In genomic region chr9:113599647-113600476, GRCh38 we compare ENCODE assay signal across 11 cellular contexts.
DNase-seq lines count a peak whose midpoint lies in the region; ATAC-seq, FAIRE-seq and TF ChIP-seq lines count a peak whose summit lies in the region.
"Had no signal": no experiment of that assay in that cellular context is flagged by ENCODE, and none has a peak within 500 bp of the region (broad histone marks: within the 10 kb centered on the region; RNA-seq: fewer than 3 reads in every experiment).

No MANE protein-coding gene starts in this region.

- H3K4me3 ChIP-seq in bronchial epithelial cell (ENCODE audit: low read depth, low read length) (no peak overlapping the region), kidney (ENCODE audit: low read length in 2 of 2) (no peak overlapping the region), upper lobe of right lung (no peak overlapping the region), stomach (no peak overlapping the region), WERI-Rb-1 (ENCODE audit: low read depth, low read length) (no peak overlapping the region)

- H3K4me1 ChIP-seq in kidney (ENCODE audit: control insufficient read depth in 1 of 2, insufficient read depth in 1 of 2, low read depth in 1 of 2, low read length in 2 of 2), result peaks cover 28 to 55% of the 10 kb centered on the region in 2 donors
- peaks cover 59% of the 10 kb centered on the region for H3K4me1 ChIP-seq in upper lobe of right lung
- peaks cover 27 to 75% (median 48%) of the 10 kb centered on the region in 4 donors for H3K4me1 ChIP-seq in stomach

- no peak for TF ChIP-seq POLR2A in stomach (IDR thresholded peaks at IDR 0.05)

- FAIRE-seq in bronchial epithelial cell (lab: Jason Lieb, UNC) (peak; percentile 36), kidney (lab: Jason Lieb, UNC) (no peak)
- FAIRE-seq: GM12892 had no signal

- no peak for TF ChIP-seq EP300 in stomach (IDR thresholded peaks at IDR 0.05)

- TF ChIP-seq CTCF in bronchial epithelial cell (IDR thresholded peaks at IDR 0.05; ENCODE audit: insufficient read depth, low read length, severe bottlenecking) (no peak), kidney (IDR thresholded peaks at IDR 0.05; ENCODE audit: borderline replicate concordance, extremely low read depth, insufficient read depth) (no peak), upper lobe of right lung (IDR thresholded peaks at IDR 0.05) (no peak), stomach (IDR thresholded peaks at IDR 0.05) (no peak), WERI-Rb-1 (IDR thresholded peaks at IDR 0.05; ENCODE audit: low read depth, low read length) (no peak)

- H3K9ac ChIP-seq in kidney (ENCODE audit: low read length in 2 of 2), result no peak overlapping the region

- no peak for ATAC-seq in upper lobe of right lung

- intact Hi-C loops in kidney (cut with DNase I), result no loop called here
- intact Hi-C loops in upper lobe of right lung (cut with DNase I), result loop anchor here (10.0 kb wide), 1 partner anchor 325 kb away; the partner anchor contains the start of genes CDC26 and PRPF4
- intact Hi-C loops in stomach (cut with DNase I; ENCODE audit: low total_unique reads), result loop anchor here (5.0 kb wide), 1 partner anchor 47 kb away; no protein-coding TSS in a partner anchor

- WGBS in stomach, 5 donors, result 79 to 85% (median 83%) methylated on average over 12 to 14 of the region's 14 CpGs

- H3K27ac ChIP-seq in kidney (ENCODE audit: low read depth in 2 of 2, low read length in 2 of 2) (peak overlapping the region; percentile 3 to 45), upper lobe of right lung (peak overlapping the region; percentile 47), stomach (peak overlapping the region in 2 of 5 donors; percentile 4 to 13), WERI-Rb-1 (no peak overlapping the region)
- H3K27ac ChIP-seq: VCaP had no signal

- peak; percentile 71 for DNase-seq in HT1080 (ENCODE audit: low read depth)
- no peak for DNase-seq in bronchial epithelial cell (ENCODE audit: low read depth)
- DNase-seq in kidney, result peak; percentile 55
- no peak for DNase-seq in upper lobe of right lung
- DNase-seq in NCI-H1436 (lab: John Stamatoyannopoulos, UW), result no peak
- DNase-seq in stomach, result no peak
- DNase-seq in WERI-Rb-1, result no peak
- DNase-seq: GOT3; stimulated activated naive CD4-positive, alpha-beta T cell had no signal

- H3K36me3 ChIP-seq in bronchial epithelial cell (ENCODE audit: control insufficient read depth, insufficient read depth, low read length) (peaks cover 15% of the 10 kb centered on the region), kidney (ENCODE audit: control insufficient read depth in 1 of 2, insufficient read depth in 2 of 2, low read length in 2 of 2) (peaks cover 18 to 31% of the 10 kb centered on the region in 2 donors), upper lobe of right lung (peaks cover 36% of the 10 kb centered on the region), stomach (peaks cover 16 to 40% (median 30%) of the 10 kb centered on the region in 4 donors), WERI-Rb-1 (peaks cover 16% of the 10 kb centered on the region)

- no peaks in the 10 kb centered on the region for H3K9me3 ChIP-seq in kidney (ENCODE audit: control insufficient read depth in 1 of 2, low read length in 2 of 2)
- H3K9me3 ChIP-seq in upper lobe of right lung, result no peaks in the 10 kb centered on the region
- no peaks in the 10 kb centered on the region for H3K9me3 ChIP-seq in stomach
- H3K9me3 ChIP-seq in WERI-Rb-1 (ENCODE audit: severe bottlenecking), result peaks cover 2% of the 10 kb centered on the region

- H3K27me3 ChIP-seq in bronchial epithelial cell (ENCODE audit: control insufficient read depth, insufficient read depth, low read length), result no peaks in the 10 kb centered on the region
- H3K27me3 ChIP-seq in upper lobe of right lung, result no peaks in the 10 kb centered on the region
- no peaks in the 10 kb centered on the region for H3K27me3 ChIP-seq in stomach
- no peaks in the 10 kb centered on the region for H3K27me3 ChIP-seq in WERI-Rb-1 (ENCODE audit: insufficient read depth, low read depth, severe bottlenecking)

Comparison
In these comparisons a context has a peak if more than half of its experiments do, and no peak if none do; other contexts are left out.
1. DNase-seq: peak in HT1080 (single experiment) and kidney (single experiment); none in bronchial epithelial cell (single experiment), upper lobe of right lung (single experiment), NCI-H1436 (single experiment), stomach (single experiment) and WERI-Rb-1 (single experiment).